Comparison of ENCODE assay signal across 14 cellular contexts in genomic region chr1:174118726-174119125, GRCh38. TPM values are rescaled to one million over a fixed set of nuclear protein-coding genes. Genes with fewer than 3 reads are reported as not detected.
DNase-seq lines count a peak whose midpoint lies in the region; ATAC-seq and TF ChIP-seq lines count a peak whose summit lies in the region.
"Had no signal": no experiment of that assay in that cellular context is flagged by ENCODE, and none has a peak within 500 bp of the region (broad histone marks: within the 10 kb centered on the region; RNA-seq: fewer than 3 reads in every experiment).

No MANE protein-coding gene starts in this region.

- intact Hi-C loops in right cardiac atrium (cut with DNase I) = loop anchor here in 1 of 4 donors (10.0 kb wide), 1 partner anchor 96 kb away; no protein-coding TSS in a partner anchor

- H4K20me1 ChIP-seq in SK-N-SH (ENCODE audit: insufficient read depth) = no peaks in the 10 kb centered on the region

- H3K27ac ChIP-seq in SK-N-SH (ENCODE audit: low read depth in 2 of 2, low read length in 1 of 2) = no peak overlapping the region
- H3K27ac ChIP-seq in right cardiac atrium (ENCODE audit: low read length) = no peak overlapping the region

- peaks cover 6% of the 10 kb centered on the region for H3F3A ChIP-seq in SK-N-SH (replicated peaks; ENCODE audit: insufficient read depth)

- no peak overlapping the region for H3K9ac ChIP-seq in SK-N-SH

- no peaks in the 10 kb centered on the region for H3K79me2 ChIP-seq in SK-N-SH (ENCODE audit: insufficient read depth)

- no peaks in the 10 kb centered on the region for H3K9me2 ChIP-seq in SK-N-SH

- no peaks in the 10 kb centered on the region for H3K36me3 ChIP-seq in SK-N-SH (replicated peaks in 1 of 2; ENCODE audit: control insufficient read depth in 1 of 2, insufficient read depth in 2 of 2, low read length in 1 of 2)

- H2AFZ ChIP-seq in SK-N-SH (ENCODE audit: low read depth) = no peak overlapping the region

- no peak overlapping the region for H3K4me2 ChIP-seq in SK-N-SH

- CTCF ChIA-PET in SK-N-SH (lab: Yijun Ruan, JAX) = interaction anchor here (1.1 kb wide), 1 partner anchor 73 kb away, joined by 3 read pairs; no protein-coding TSS in a partner anchor

- ATAC-seq in SK-N-SH treated with all-trans-retinoic acid at 6 μM for 48 hours (peak; percentile 14; the same call in 1 of the 3 replicates), right cardiac atrium (peak; percentile 83 to 87), GM21717 (IDR thresholded peaks at IDR 0.05; ENCODE audit: unreplicated experiment) (no peak)
- ATAC-seq: K562 had no signal

- no peak for TF ChIP-seq EP300 in SK-N-SH (IDR thresholded peaks at IDR 0.05; ENCODE audit: borderline replicate concordance in 1 of 2, low read depth in 1 of 2, low read length in 1 of 2)

- no peaks in the 10 kb centered on the region for H3K9me3 ChIP-seq in SK-N-SH
- no peaks in the 10 kb centered on the region for H3K9me3 ChIP-seq in right cardiac atrium (ENCODE audit: control insufficient read depth, low read length)

- H3K4me3 ChIP-seq in SK-N-SH (ENCODE audit: low read depth in 2 of 2, low read length in 1 of 2) (no peak overlapping the region), right cardiac atrium (ENCODE audit: low read length) (no peak overlapping the region)
- H3K4me3 ChIP-seq: K562 had no signal

- TF ChIP-seq CTCF in SK-N-SH (IDR thresholded peaks at IDR 0.05) = no peak

- no peak for DNase-seq in SK-N-SH
- peak; percentile 99 for DNase-seq in NCI-H2171 treated with DMSO at 0.1 percent for 48 hours (lab: John Stamatoyannopoulos, UW)
- DNase-seq in cerebellar nuclear complex (lab: John Stamatoyannopoulos, UW) = peak; percentile 81 to 89
- no peak for DNase-seq in right cardiac atrium
- DNase-seq in DMS153 treated with DMSO at 0.1 percent for 48 hours (lab: John Stamatoyannopoulos, UW; ENCODE audit: unreplicated experiment) = no peak
- no peak for DNase-seq in mesenteric fat pad (ENCODE audit: low spot score)
- DNase-seq: COR-L47, NCI-H1105 treated with DMSO at 0.1 percent for 48 hours, NCI-H187, NCI-H774, RPMI8226 had no signal

- H3K27me3 ChIP-seq in SK-N-SH (ENCODE audit: insufficient read depth) (no peaks in the 10 kb centered on the region; the same call in 1 of the 2 replicates), right cardiac atrium (ENCODE audit: control insufficient read depth, insufficient read depth) (no peaks in the 10 kb centered on the region)

- no peak for TF ChIP-seq RAD21 in SK-N-SH (IDR thresholded peaks at IDR 0.05; ENCODE audit: low read length)

- H3K4me1 ChIP-seq in SK-N-SH (ENCODE audit: control insufficient read depth in 1 of 2, insufficient read depth in 2 of 2, low read depth in 1 of 2, low read length in 1 of 2) (no peaks in the 10 kb centered on the region), right cardiac atrium (ENCODE audit: control insufficient read depth, insufficient read depth, low read length) (no peaks in the 10 kb centered on the region)

- POLR2A ChIA-PET in SK-N-SH (lab: Yijun Ruan, JAX) = no interaction called here

TF ChIP-seq in SK-N-SH treated with all-trans-retinoic acid at 6 μM for 48 hours, 23 proteins besides CTCF, POLR2A, EP300 and RAD21 (continues in another document):
- TF ChIP-seq BACH2 (CRISPR knock-in tag; IDR thresholded peaks at IDR 0.05; ENCODE audit: borderline replicate concordance) (no peak), ZFP30 (CRISPR knock-in tag; IDR thresholded peaks at IDR 0.05) (no peak), ARNTL (CRISPR knock-in tag; IDR thresholded peaks at IDR 0.05; ENCODE audit: borderline replicate concordance, low read depth) (no peak), ESRRG (CRISPR knock-in tag; IDR thresholded peaks at IDR 0.05) (no peak), TSHZ2 (CRISPR knock-in tag; IDR thresholded peaks at IDR 0.05) (no peak), POU6F1 (CRISPR knock-in tag; IDR thresholded peaks at IDR 0.05; ENCODE audit: borderline replicate concordance, low read depth) (no peak), ISL1 (CRISPR knock-in tag; IDR thresholded peaks at IDR 0.05) (no peak)

TF ChIP-seq in SK-N-SH, 30 proteins besides CTCF, POLR2A, EP300 and RAD21:
- TF ChIP-seq RCOR1 (IDR thresholded peaks at IDR 0.05; ENCODE audit: low read length) = no peak
- TF ChIP-seq FOXM1 (IDR thresholded peaks at IDR 0.05; ENCODE audit: low read depth) = no peak
- no peak for TF ChIP-seq RXRA (IDR thresholded peaks at IDR 0.05; ENCODE audit: borderline replicate concordance, low read depth)
- TF ChIP-seq YY1 (IDR thresholded peaks at IDR 0.05; ENCODE audit: low read depth) = no peak
- no peak for TF ChIP-seq POLR2AphosphoS5 (IDR thresholded peaks at IDR 0.05; ENCODE audit: low read depth, low read length)
- no peak for TF ChIP-seq CHD2 (IDR thresholded peaks at IDR 0.05; ENCODE audit: low read length, partially characterized antibody)
- TF ChIP-seq ELF1 (IDR thresholded peaks at IDR 0.05) = no peak
- no peak for TF ChIP-seq SIN3A (IDR thresholded peaks at IDR 0.05; ENCODE audit: borderline replicate concordance, low read depth, low read length)
- TF ChIP-seq PBX3 (IDR thresholded peaks at IDR 0.05) = no peak
- TF ChIP-seq TEAD4 (IDR thresholded peaks at IDR 0.05; ENCODE audit: borderline replicate concordance, insufficient read depth) = no peak
- no peak for TF ChIP-seq MXI1 (IDR thresholded peaks at IDR 0.05; ENCODE audit: low read depth, low read length)
- no peak for TF ChIP-seq FOXJ3 (CRISPR knock-in tag; IDR thresholded peaks at IDR 0.05)
- TF ChIP-seq NFIC (IDR thresholded peaks at IDR 0.05; ENCODE audit: borderline replicate concordance) = no peak
- no peak for TF ChIP-seq USF1 (IDR thresholded peaks at IDR 0.05; ENCODE audit: borderline replicate concordance, low read depth)
- no peak for TF ChIP-seq TAF1 (IDR thresholded peaks at IDR 0.05; ENCODE audit: borderline replicate concordance, low read depth, low read length)
- no peak for TF ChIP-seq USF2 (IDR thresholded peaks at IDR 0.05; ENCODE audit: borderline replicate concordance, low read depth, low read length)
- TF ChIP-seq EZH2phosphoT487 (IDR thresholded peaks at IDR 0.05; ENCODE audit: borderline replicate concordance, low read depth) = no peak

RNA-seq across cellular contexts. Expression of gene RABGAP1L, which starts 40.6 kb away (rescaled TPM):
- polyA plus RNA-seq in SK-N-SH (2012; rRNA removed) (7.2 and 10.5 TPM in 2 replicates), right cardiac atrium (184 TPM)
- polyA plus RNA-seq in SK-N-SH (2012; cell fraction: cytosol; rRNA removed) = 9.5 and 11.1 TPM in 2 replicates
- 9.6 and 9.8 TPM in 2 replicates for polyA plus RNA-seq in SK-N-SH (2012; cell fraction: nucleus; rRNA removed)
- total RNA-seq in right cardiac atrium (100 to 1,000 TPM; 174 to 367 (median 215) TPM), mesenteric fat pad (38.0 TPM)

Comparison
In these comparisons a context has a peak if more than half of its experiments do, and no peak if none do; other contexts are left out.
1. DNase-seq: peak in NCI-H2171 treated with DMSO at 0.1 percent for 48 hours (single experiment) and cerebellar nuclear complex (2 of 2); none in SK-N-SH (single experiment), right cardiac atrium (0 of 3), DMS153 treated with DMSO at 0.1 percent for 48 hours (single experiment) and mesenteric fat pad (single experiment).